ENCODE assay signal across 8 cellular contexts in the genomic region with DNA sequence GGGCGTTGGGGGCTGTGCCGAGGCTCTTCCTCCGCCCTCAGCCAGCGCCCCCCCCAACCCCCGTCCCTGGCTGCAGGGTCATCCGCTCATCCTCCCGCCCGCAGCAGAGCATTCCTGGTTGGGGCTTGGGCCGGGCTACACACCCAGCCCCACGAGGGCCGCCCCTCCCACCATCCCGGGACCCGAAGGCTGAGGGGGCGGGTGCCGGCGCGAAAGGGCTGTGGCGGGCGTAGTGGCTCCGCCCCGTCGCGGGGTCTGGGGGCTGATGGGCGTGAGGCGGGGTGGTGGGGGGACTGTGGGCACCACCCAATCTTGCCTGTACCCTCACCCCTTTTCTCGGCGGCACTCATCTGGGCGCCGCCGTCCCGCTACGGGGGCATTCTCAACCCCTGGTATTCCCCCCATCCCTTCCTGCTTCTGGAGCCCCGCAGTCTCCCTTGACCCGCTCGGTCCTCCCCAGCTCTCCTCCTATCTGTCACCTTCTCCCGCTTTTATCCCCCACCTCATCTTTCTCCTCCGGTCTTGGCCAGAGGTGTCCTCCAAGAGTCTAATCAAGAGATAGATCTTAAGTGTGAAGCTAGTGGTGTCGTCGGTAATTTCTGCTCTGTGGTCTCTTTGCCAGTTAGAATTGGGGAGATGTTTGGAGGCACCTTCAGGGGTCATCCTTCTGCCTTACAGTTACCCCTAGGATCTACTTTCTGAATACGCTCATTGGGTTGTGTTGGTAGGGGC. TPM values are rescaled to one million over a fixed set of nuclear protein-coding genes. Genes with fewer than 3 reads are reported as not detected.
DNase-seq lines count a peak whose midpoint lies in the region; ATAC-seq and TF ChIP-seq lines count a peak whose summit lies in the region.

No MANE protein-coding gene starts in this region.

- H4K20me1 ChIP-seq in H9 (ENCODE audit: control insufficient read depth, insufficient read depth, insufficient read length) (no peaks in the 10 kb centered on the region), neural progenitor cell (ENCODE audit: low read depth) (no peaks in the 10 kb centered on the region)

- H2BK20ac ChIP-seq in H9 (ENCODE audit: low read depth, low read length, poor library complexity, severe bottlenecking), result no peak overlapping the region

- H3K27me3 Mint-ChIP-seq in H9 (ENCODE audit: low read depth) (no peaks in the 10 kb centered on the region), neural progenitor cell (ENCODE audit: insufficient read depth, low read depth) (no peaks in the 10 kb centered on the region)
- H3K27me3 Mint-ChIP-seq in activated CD8-positive, alpha-beta T cell treated with anti-CD3 and anti-CD28 coated beads, Interleukin-2, amount 10 ng/mL, durations not matched to agents 7 days and 5 days (ENCODE audit: low read depth), result peaks cover 13% of the 10 kb centered on the region

- peak overlapping the region; percentile 87 for H3K4me2 ChIP-seq in H9 (ENCODE audit: insufficient read depth, insufficient read length, low read length)
- H3K4me2 ChIP-seq in neural progenitor cell, result peak overlapping the region; percentile 76

- H3K36me3 Mint-ChIP-seq in H9 (ENCODE audit: insufficient read depth in 1 of 3, low read depth in 3 of 3), result no peaks in the 10 kb centered on the region
- H3K36me3 Mint-ChIP-seq in activated CD8-positive, alpha-beta T cell treated with anti-CD3 and anti-CD28 coated beads, Interleukin-2, amount 10 ng/mL, durations not matched to agents 7 days and 5 days (ENCODE audit: low read depth), result peaks cover 2% of the 10 kb centered on the region
- H3K36me3 Mint-ChIP-seq in neural progenitor cell, result no peaks in the 10 kb centered on the region

- H2AK5ac ChIP-seq in H9 (ENCODE audit: insufficient read length, low read length), result no peak overlapping the region

- peak overlapping the region; percentile 89 for H2AFZ ChIP-seq in H9 (ENCODE audit: low read length)
- peak overlapping the region; percentile 53 for H2AFZ ChIP-seq in neural progenitor cell (replicated peaks)

- H3K23me2 ChIP-seq in H9 (ENCODE audit: insufficient read length, low read depth, low read length, poor library complexity, severe bottlenecking), result peaks cover 5% of the 10 kb centered on the region

- H3K4me3 ChIP-seq in fibroblast of the aortic adventitia (ENCODE audit: low read depth, low read length), result peak overlapping the region; percentile 78
- peak overlapping the region; percentile 75 for H3K4me3 ChIP-seq in neural progenitor cell

- no CpG with 5 or more reads among the region's 40 CpGs for WGBS in H9 (ENCODE audit: extremely low coverage, insufficient read length, low lambda C conversion rate)

- H3K4me1 ChIP-seq in H9 (ENCODE audit: insufficient read depth, low read length), result no peaks in the 10 kb centered on the region; the same call in 1 of the 2 replicates
- peaks cover 7% of the 10 kb centered on the region for H3K4me1 ChIP-seq in neural progenitor cell

- CTCF ChIA-PET in activated CD8-positive, alpha-beta T cell treated with anti-CD3 and anti-CD28 coated beads, Interleukin-2, amount 10 ng/mL, durations not matched to agents 7 days and 5 days (lab: Charles Lee), result interaction anchor here (1.8 kb wide), 1 partner anchor 21 kb away, joined by 6 read pairs; no protein-coding TSS in a partner anchor

- H2BK15ac ChIP-seq in H9 (ENCODE audit: low read depth, low read length), result no peak overlapping the region

- H3K4ac ChIP-seq in H9 (ENCODE audit: low read depth, low read length), result no peak overlapping the region

- POLR2A ChIA-PET in activated CD8-positive, alpha-beta T cell treated with anti-CD3 and anti-CD28 coated beads, Interleukin-2, amount 10 ng/mL, durations not matched to agents 7 days and 5 days (lab: Charles Lee), result no interaction called here

- no peak overlapping the region for H3K18ac ChIP-seq in H9 (ENCODE audit: insufficient read length, low read depth, low read length)

- H3K4me3 Mint-ChIP-seq in H9, result peak overlapping the region; percentile 85 to 94
- H3K4me3 Mint-ChIP-seq in activated CD8-positive, alpha-beta T cell treated with anti-CD3 and anti-CD28 coated beads, Interleukin-2, amount 10 ng/mL, durations not matched to agents 7 days and 5 days, result peak overlapping the region; percentile 90
- H3K4me3 Mint-ChIP-seq in neural progenitor cell, result peak overlapping the region; percentile 94

- H3K9me3 Mint-ChIP-seq in H9 (no peaks in the 10 kb centered on the region), neural progenitor cell (no peaks in the 10 kb centered on the region)
- no peaks in the 10 kb centered on the region for H3K9me3 Mint-ChIP-seq in activated CD8-positive, alpha-beta T cell treated with anti-CD3 and anti-CD28 coated beads, Interleukin-2, amount 10 ng/mL, durations not matched to agents 7 days and 5 days (ENCODE audit: insufficient read depth)

- H3T11ph ChIP-seq in H9 (ENCODE audit: low read length), result no peak overlapping the region

- H3K23ac ChIP-seq in H9 (ENCODE audit: insufficient read length, low read depth, low read length), result no peak overlapping the region

- no peak overlapping the region for H3K56ac ChIP-seq in H9 (ENCODE audit: insufficient read length, low read depth, low read length)

- DNase-seq in activated CD4-positive, CD25-positive, alpha-beta regulatory T cell treated with anti-CD3 and anti-CD28 coated beads, Interleukin-2, amount 50 U/mL, for 72 hours, result no peak
- DNase-seq in H9 (no peak), fibroblast of the aortic adventitia (ENCODE audit: low read depth) (no peak), neural progenitor cell (ENCODE audit: low spot score) (no peak), NK-92 (lab: John Stamatoyannopoulos, UW; ENCODE audit: unreplicated experiment) (no peak)
- no peak for DNase-seq in activated CD8-positive, alpha-beta T cell treated with anti-CD3 and anti-CD28 coated beads, Interleukin-2, amount 10 ng/mL, durations not matched to agents 7 days and 5 days

- H3K4me1 Mint-ChIP-seq in H9, result peaks cover 16% of the 10 kb centered on the region in 2 experiments
- H3K4me1 Mint-ChIP-seq in activated CD8-positive, alpha-beta T cell treated with anti-CD3 and anti-CD28 coated beads, Interleukin-2, amount 10 ng/mL, durations not matched to agents 7 days and 5 days (ENCODE audit: low read depth), result peaks cover 12% of the 10 kb centered on the region
- peaks cover 20% of the 10 kb centered on the region for H3K4me1 Mint-ChIP-seq in neural progenitor cell

- no peak overlapping the region for H4K5ac ChIP-seq in H9 (ENCODE audit: insufficient read length, low read depth, low read length)

- H2BK5ac ChIP-seq in H9 (ENCODE audit: insufficient read length, low read length), result no peak overlapping the region

- H3K79me1 ChIP-seq in H9 (ENCODE audit: insufficient read depth, low read depth, low read length, poor library complexity, severe bottlenecking), result no peaks in the 10 kb centered on the region

- H3K36me3 ChIP-seq in KOPT-K1 (ENCODE audit: insufficient read depth, low read length), result no peaks in the 10 kb centered on the region
- no peaks in the 10 kb centered on the region for H3K36me3 ChIP-seq in neural progenitor cell

- H4K91ac ChIP-seq in H9 (ENCODE audit: insufficient read length, low read depth, low read length), result no peak overlapping the region

- H3K27ac Mint-ChIP-seq in H9 (peak overlapping the region; percentile 57 to 94 (median 82)), neural progenitor cell (peak overlapping the region; percentile 36)
- H3K27ac Mint-ChIP-seq in activated CD8-positive, alpha-beta T cell treated with anti-CD3 and anti-CD28 coated beads, Interleukin-2, amount 10 ng/mL, durations not matched to agents 7 days and 5 days, result peak overlapping the region; percentile 77

- peaks cover 14% of the 10 kb centered on the region for H3F3A ChIP-seq in neural progenitor cell (ENCODE audit: low read depth)

- H3K9ac ChIP-seq in H9 (ENCODE audit: extremely low read depth, insufficient read length, low read length), result peak overlapping the region; percentile 66
- peak overlapping the region; percentile 50 for H3K9ac ChIP-seq in neural progenitor cell

- H3K14ac ChIP-seq in H9 (ENCODE audit: insufficient read depth, low read length), result peak overlapping the region; percentile 10; the same call in 1 of the 2 replicates

- H3K79me2 ChIP-seq in H9 (ENCODE audit: insufficient read depth, low read length), result 0 out of 2 replicates have a peak, but pooled peaks cover 2% of the 10 kb centered on the region
- peaks cover 47% of the 10 kb centered on the region for H3K79me2 ChIP-seq in neural progenitor cell (ENCODE audit: low read depth)

- ATAC-seq in activated CD4-positive, CD25-positive, alpha-beta regulatory T cell treated with anti-CD3 and anti-CD28 coated beads, Interleukin-2, amount 50 U/mL, for 24 hours, result peak; percentile 0 to 4
- ATAC-seq in activated CD8-positive, alpha-beta T cell treated with anti-CD3 and anti-CD28 coated beads, Interleukin-2, amount 10 ng/mL, durations not matched to agents 7 days and 5 days, result peak; percentile 18

- H3K27me3 ChIP-seq in H9 (ENCODE audit: insufficient read depth, low read length) (no peaks in the 10 kb centered on the region), neural progenitor cell (no peaks in the 10 kb centered on the region)

- no peak overlapping the region for H2BK12ac ChIP-seq in H9 (ENCODE audit: insufficient read length, low read depth, low read length)

- TF ChIP-seq CTCF in H9 (conservative IDR thresholded peaks at IDR 0.05) (no peak), fibroblast of the aortic adventitia (IDR thresholded peaks at IDR 0.05; ENCODE audit: insufficient read depth, low read length) (no peak), neural progenitor cell (IDR thresholded peaks at IDR 0.05) (peak; percentile 6)

- no peaks in the 10 kb centered on the region for H3K9me3 ChIP-seq in H9 (ENCODE audit: control insufficient read depth, low read depth, low read length)
- no peaks in the 10 kb centered on the region for H3K9me3 ChIP-seq in KOPT-K1 (ENCODE audit: insufficient read depth, low read length, poor library complexity, severe bottlenecking)
- no peaks in the 10 kb centered on the region for H3K9me3 ChIP-seq in neural progenitor cell (ENCODE audit: low read depth)

- H3K27ac ChIP-seq in H9 (ENCODE audit: insufficient read length, low read depth, low read length) (peak overlapping the region; percentile 26), KOPT-K1 (ENCODE audit: low read depth, low read length, poor library complexity, severe bottlenecking) (peak overlapping the region; percentile 78), neural progenitor cell (peak overlapping the region; percentile 70)

- H4K8ac ChIP-seq in H9 (replicated peaks; ENCODE audit: insufficient read length, low read depth, low read length), result no peak overlapping the region

- no peak overlapping the region for H2BK120ac ChIP-seq in H9 (ENCODE audit: low read depth, low read length, poor library complexity, severe bottlenecking)

RNA-seq across cellular contexts. Expression of gene FER, which starts 1.6 kb away (rescaled TPM):
- total RNA-seq in H9 (2021) (16.5 and 18.0 TPM in 2 replicates), fibroblast of the aortic adventitia (ENCODE audit: low replicate concordance) (41.5 and 129 TPM in 2 replicates), neural progenitor cell (ENCODE audit: low replicate concordance) (10.6 and 25.0 TPM in 2 replicates)
- total RNA-seq in activated CD8-positive, alpha-beta T cell treated with anti-CD3 and anti-CD28 coated beads, Interleukin-2, amount 10 ng/mL, durations not matched to agents 7 days and 5 days, result 1 to 10 TPM; 5.9 to 8.0 TPM

Comparison
In these comparisons a context has a peak if more than half of its experiments do, and no peak if none do; other contexts are left out.
1. H3K27ac ChIP-seq: peak in every context shown above with its lines; median percentile 78 in KOPT-K1; 70 in neural progenitor cell; 26 in H9.